Comparison of ENCODE assay signal across 8 cellular contexts in genomic region chr3:72123908-72124441, GRCh38.
DNase-seq lines count a peak whose midpoint lies in the region; ATAC-seq and TF ChIP-seq lines count a peak whose summit lies in the region.

No MANE protein-coding gene starts in this region.

- ATAC-seq in GM21515 (IDR thresholded peaks at IDR 0.05; ENCODE audit: unreplicated experiment): peak; percentile 46

- no peaks in the 10 kb centered on the region for H3K36me3 ChIP-seq in BE2C

- no peak for TF ChIP-seq CTCF in BE2C (IDR thresholded peaks at IDR 0.05; ENCODE audit: low read depth, low read length)

- H3K4me3 ChIP-seq in BE2C (ENCODE audit: low read depth, low read length): no peak overlapping the region

- H3K9me3 ChIP-seq in BE2C: no peaks in the 10 kb centered on the region

- peaks cover 4% of the 10 kb centered on the region for H3K4me1 ChIP-seq in BE2C

- H3K27me3 ChIP-seq in BE2C: no peaks in the 10 kb centered on the region

- DNase-seq in BE2C (peak; percentile 77), NCI-H774 (lab: John Stamatoyannopoulos, UW) (peak; percentile 0), glomerular visceral epithelial cell (ENCODE audit: extremely low spot score) (peak; percentile 54), ureter (ENCODE audit: low spot score) (peak; percentile 86), medulla oblongata (ENCODE audit: extremely low spot score) (no peak), ecto neural progenitor cell (ENCODE audit: low spot score) (no peak), pons (ENCODE audit: low spot score) (no peak)

Comparison
In these comparisons a context has a peak if more than half of its experiments do, and no peak if none do; other contexts are left out.
1. DNase-seq: peak in BE2C (single experiment), NCI-H774 (single experiment), glomerular visceral epithelial cell (single experiment) and ureter (single experiment); none in medulla oblongata (single experiment), ecto neural progenitor cell (single experiment) and pons (single experiment).